22 cellular contexts compared by ENCODE assay signal in genomic region chr9:17986595-17986994, GRCh38.
"Had no signal": no experiment of that assay in that cellular context is flagged by ENCODE, and none has a peak within 500 bp of the region (broad histone marks: within the 10 kb centered on the region; RNA-seq: fewer than 3 reads in every experiment).

No MANE protein-coding gene starts in this region.

- H3K9me3 ChIP-seq: ascending aorta had no signal

- H3K27me3 ChIP-seq: ascending aorta, brain microvascular endothelial cell had no signal

- DNase-seq: activated CD4-positive, alpha-beta memory T cell treated with anti-CD3 and anti-CD28 coated beads for 36 hours; activated CD4-positive, alpha-beta T cell treated with anti-CD3 and anti-CD28 coated beads for 36 hours; activated CD4-positive, alpha-beta T cell treated with anti-CD3 and anti-CD28 coated beads, Interleukin-2, amount 10 ng/mL, durations not matched to agents 24 days and 14 days; activated CD4-positive, CD25-positive, alpha-beta regulatory T cell; activated CD4-positive, CD25-positive, alpha-beta regulatory T cell treated with anti-CD3 and anti-CD28 coated beads, Interleukin-2, amount 50 U/mL, for 72 hours; activated CD8-positive, alpha-beta memory T cell treated with anti-CD3 and anti-CD28 coated beads, Interleukin-2, amount 10 ng/mL, durations not matched to agents 7 days and 5 days; activated CD8-positive, alpha-beta memory T cell treated with anti-CD3 and anti-CD28 coated beads, Interleukin-2, amount 50 U/mL, for 4 hours; activated CD8-positive, alpha-beta T cell treated with anti-CD3 and anti-CD28 coated beads, Interleukin-2, amount 10 ng/mL, durations not matched to agents 7 days and 5 days; activated effector memory CD4-positive, alpha-beta T cell treated with anti-CD3 and anti-CD28 coated beads, Interleukin-2, amount 50 U/mL, for 16 hours; activated naive CD4-positive, alpha-beta T cell; activated naive CD4-positive, alpha-beta T cell treated with anti-CD3 and anti-CD28 coated beads, Interleukin-2, amount 10 ng/mL, durations not matched to agents 7 days and 5 days; activated naive CD8-positive, alpha-beta T cell treated with anti-CD3 and anti-CD28 coated beads, Interleukin-2, amount 10 ng/mL, durations not matched to agents 7 days and 5 days; activated T-cell treated with anti-CD3 and anti-CD28 coated beads, Interleukin-2, amount 50 U/mL, for 1 hour; activated T-cell treated with anti-CD3 and anti-CD28 coated beads, Interleukin-2, amount 50 U/mL, for 48 hours; brain microvascular endothelial cell; caudate nucleus; effector memory CD4-positive, alpha-beta T cell; endodermal cell; foreskin fibroblast; head of caudate nucleus; T-helper 2 cell had no signal

- H3K4me3 ChIP-seq: ascending aorta had no signal

- H3K4me1 ChIP-seq: ascending aorta had no signal

- H3K27ac ChIP-seq: ascending aorta, brain microvascular endothelial cell had no signal

- H3K36me3 ChIP-seq: ascending aorta, brain microvascular endothelial cell had no signal
